Comparison of ENCODE assay signal across 8 cellular contexts in genomic region chr7:17680943-17681351, GRCh38.
DNase-seq lines count a peak whose midpoint lies in the region; ATAC-seq and TF ChIP-seq lines count a peak whose summit lies in the region.

No MANE protein-coding gene starts in this region.

- no peaks in the 10 kb centered on the region for H3K27me3 Mint-ChIP-seq in brain
- peaks cover 14% of the 10 kb centered on the region for H3K27me3 Mint-ChIP-seq in activated CD4-positive, alpha-beta memory T cell treated with anti-CD3 and anti-CD28 coated beads, Interleukin-2, amount 10 ng/mL, durations not matched to agents 7 days and 5 days

- TF ChIP-seq EP300 in Ishikawa (IDR thresholded peaks at IDR 0.05; ENCODE audit: borderline replicate concordance): no peak

- in situ Hi-C loops in Caki2 (cut with HindIII; ENCODE audit: low pct_unique_long_range_greater_than_20kb, low sequenced_read_pairs): no loop called here

- POLR2A ChIA-PET in activated CD4-positive, alpha-beta memory T cell treated with anti-CD3 and anti-CD28 coated beads, Interleukin-2, amount 10 ng/mL, durations not matched to agents 7 days and 5 days (lab: Charles Lee): no interaction called here
- POLR2A ChIA-PET in HEK293T (lab: Yijun Ruan, JAX): no interaction called here

- peak overlapping the region in 3 of 5 experiments; percentile 9 to 60 (median 21) for H3K27ac Mint-ChIP-seq in brain
- no peak overlapping the region for H3K27ac Mint-ChIP-seq in activated CD4-positive, alpha-beta memory T cell treated with anti-CD3 and anti-CD28 coated beads, Interleukin-2, amount 10 ng/mL, durations not matched to agents 7 days and 5 days

- peak; percentile 31 for ATAC-seq in left lobe of liver
- ATAC-seq in HG02852 (IDR thresholded peaks at IDR 0.05; ENCODE audit: unreplicated experiment): no peak

- peak; percentile 53 to 58 for TF ChIP-seq CTCF in brain (conservative IDR thresholded peaks at IDR 0.05)

- peak; percentile 53 for TF ChIP-seq RAD21 in Ishikawa (IDR thresholded peaks at IDR 0.05; ENCODE audit: low read depth)

- peaks cover 20% of the 10 kb centered on the region for H3K4me1 Mint-ChIP-seq in brain
- no peaks in the 10 kb centered on the region for H3K4me1 Mint-ChIP-seq in activated CD4-positive, alpha-beta memory T cell treated with anti-CD3 and anti-CD28 coated beads, Interleukin-2, amount 10 ng/mL, durations not matched to agents 7 days and 5 days

- no peaks in the 10 kb centered on the region for H3K36me3 Mint-ChIP-seq in brain
- H3K36me3 Mint-ChIP-seq in activated CD4-positive, alpha-beta memory T cell treated with anti-CD3 and anti-CD28 coated beads, Interleukin-2, amount 10 ng/mL, durations not matched to agents 7 days and 5 days (ENCODE audit: low read depth): no peaks in the 10 kb centered on the region

- H3K9me3 Mint-ChIP-seq in brain: no peaks in the 10 kb centered on the region
- no peaks in the 10 kb centered on the region for H3K9me3 Mint-ChIP-seq in activated CD4-positive, alpha-beta memory T cell treated with anti-CD3 and anti-CD28 coated beads, Interleukin-2, amount 10 ng/mL, durations not matched to agents 7 days and 5 days

- CTCF ChIA-PET in activated CD4-positive, alpha-beta memory T cell treated with anti-CD3 and anti-CD28 coated beads, Interleukin-2, amount 10 ng/mL, durations not matched to agents 7 days and 5 days (lab: Charles Lee): interaction anchor here (0.7 to 2.1 kb wide), 10 partner anchors 12 to 985 kb away, joined by 3 to 7 read pairs (median 3); no protein-coding TSS in a partner anchor
- CTCF ChIA-PET in HEK293T (lab: Yijun Ruan, JAX): interaction anchor here (0.6 to 1.2 kb wide), 4 partner anchors 10 to 782 kb away, joined by 3 to 6 read pairs (median 4); no protein-coding TSS in a partner anchor

- no peak overlapping the region for H3K4me3 Mint-ChIP-seq in brain
- H3K4me3 Mint-ChIP-seq in activated CD4-positive, alpha-beta memory T cell treated with anti-CD3 and anti-CD28 coated beads, Interleukin-2, amount 10 ng/mL, durations not matched to agents 7 days and 5 days: no peak overlapping the region

- DNase-seq in Caki2 (ENCODE audit: low read depth) (peak; percentile 35), left lobe of liver (ENCODE audit: low spot score) (no peak), islet precursor cell (no peak), HEK293T (ENCODE audit: extremely low spot score) (no peak)
- DNase-seq in activated CD4-positive, alpha-beta memory T cell treated with anti-CD3 and anti-CD28 coated beads, Interleukin-2, amount 10 ng/mL, durations not matched to agents 7 days and 5 days: no peak

TF ChIP-seq in Ishikawa, 13 proteins besides CTCF, POLR2A, EP300 and RAD21:
- TF ChIP-seq REST (IDR thresholded peaks at IDR 0.05; ENCODE audit: low read depth) (no peak), EGR1 (IDR thresholded peaks at IDR 0.05) (no peak), ZBTB7A (IDR thresholded peaks at IDR 0.05; ENCODE audit: low read depth) (no peak), FOXM1 (IDR thresholded peaks at IDR 0.05; ENCODE audit: borderline replicate concordance, low read depth) (no peak), YY1 (IDR thresholded peaks at IDR 0.05; ENCODE audit: low read depth) (no peak), NFIC (IDR thresholded peaks at IDR 0.05) (no peak)

TF ChIP-seq in HEK293T, 16 proteins besides CTCF, POLR2A, EP300 and RAD21:
- TF ChIP-seq LEF1 (IDR thresholded peaks at IDR 0.05; ENCODE audit: borderline replicate concordance) (no peak), FOXK2 (IDR thresholded peaks at IDR 0.05) (no peak), HDGF (IDR thresholded peaks at IDR 0.05; ENCODE audit: borderline replicate concordance) (no peak), BHLHE40 (IDR thresholded peaks at IDR 0.05; ENCODE audit: borderline replicate concordance) (no peak), ZNF384 (IDR thresholded peaks at IDR 0.05) (no peak), CTBP1 (IDR thresholded peaks at IDR 0.05; ENCODE audit: borderline replicate concordance) (no peak), L3MBTL2 (conservative IDR thresholded peaks at IDR 0.05) (no peak), ELF4 (IDR thresholded peaks at IDR 0.05) (no peak), TARDBP (IDR thresholded peaks at IDR 0.05) (no peak), SP1 (IDR thresholded peaks at IDR 0.05) (no peak), FOXM1 (IDR thresholded peaks at IDR 0.05; ENCODE audit: borderline replicate concordance) (no peak), FOXA1 (IDR thresholded peaks at IDR 0.05) (no peak)
